In genomic region chr22:10741210-10741609, GRCh38 we compare ENCODE assay signal across 1 cellular context.
TF ChIP-seq lines count a peak whose summit lies in the region.

No MANE protein-coding gene starts in this region.

TF ChIP-seq in SK-N-SH treated with all-trans-retinoic acid at 6 μM for 48 hours, 23 proteins besides CTCF, POLR2A, EP300 and RAD21 (continued from another document):
- TF ChIP-seq TSHZ2 (CRISPR knock-in tag; IDR thresholded peaks at IDR 0.05) (no peak), BACH2 (CRISPR knock-in tag; IDR thresholded peaks at IDR 0.05; ENCODE audit: borderline replicate concordance) (no peak), TOX (CRISPR knock-in tag; IDR thresholded peaks at IDR 0.05; ENCODE audit: borderline replicate concordance) (no peak), POU6F1 (CRISPR knock-in tag; IDR thresholded peaks at IDR 0.05; ENCODE audit: borderline replicate concordance, low read depth) (no peak), PPARA (CRISPR knock-in tag; IDR thresholded peaks at IDR 0.05; ENCODE audit: borderline replicate concordance) (no peak), ZFP3 (CRISPR knock-in tag; IDR thresholded peaks at IDR 0.05) (no peak), ISL1 (CRISPR knock-in tag; IDR thresholded peaks at IDR 0.05) (no peak), TCF4 (CRISPR knock-in tag; IDR thresholded peaks at IDR 0.05; ENCODE audit: borderline replicate concordance) (no peak), CREB5 (CRISPR knock-in tag; IDR thresholded peaks at IDR 0.05; ENCODE audit: low read depth) (no peak), PATZ1 (CRISPR knock-in tag; IDR thresholded peaks at IDR 0.05; ENCODE audit: borderline replicate concordance) (no peak), RARB (CRISPR knock-in tag; IDR thresholded peaks at IDR 0.05) (no peak), CSDC2 (CRISPR knock-in tag; IDR thresholded peaks at IDR 0.05) (no peak), OSR1 (CRISPR knock-in tag; IDR thresholded peaks at IDR 0.05) (no peak), ZNF8 (CRISPR knock-in tag; IDR thresholded peaks at IDR 0.05) (no peak)
